In genomic region chr4:6205584-6205965, GRCh38 we compare ENCODE assay signal across 20 cellular contexts. TPM values are rescaled to one million over a fixed set of nuclear protein-coding genes. Genes with fewer than 3 reads are reported as not detected.
DNase-seq lines count a peak whose midpoint lies in the region; ATAC-seq and TF ChIP-seq lines count a peak whose summit lies in the region.
"Had no signal": no experiment of that assay in that cellular context is flagged by ENCODE, and none has a peak within 500 bp of the region (broad histone marks: within the 10 kb centered on the region; RNA-seq: fewer than 3 reads in every experiment).

No MANE protein-coding gene starts in this region.

- H3K9me3 ChIP-seq in T-helper 17 cell (ENCODE audit: control insufficient read depth, low read length, poor library complexity, severe bottlenecking) (no peaks in the 10 kb centered on the region), stomach (peaks cover 0 to 9% (median 8%) of the 10 kb centered on the region in 4 donors)
- H3K9me3 ChIP-seq: BE2C had no signal

- H3K9me3 Mint-ChIP-seq in activated naive CD4-positive, alpha-beta T cell treated with anti-CD3 and anti-CD28 coated beads, Interleukin-2, amount 10 ng/mL, durations not matched to agents 7 days and 5 days = peaks cover 8% of the 10 kb centered on the region

- intact Hi-C loops in sciatic nerve (cut with DNase I) = no loop called here
- intact Hi-C loops in stomach (cut with DNase I; ENCODE audit: low total_unique reads) = no loop called here

- H3K36me3 Mint-ChIP-seq in T-helper 17 cell (ENCODE audit: low read depth) = peaks cover 4% of the 10 kb centered on the region
- H3K36me3 Mint-ChIP-seq in activated naive CD4-positive, alpha-beta T cell treated with anti-CD3 and anti-CD28 coated beads, Interleukin-2, amount 10 ng/mL, durations not matched to agents 7 days and 5 days = peaks cover 2% of the 10 kb centered on the region

- H3K27me3 Mint-ChIP-seq in T-helper 17 cell = no peaks in the 10 kb centered on the region
- H3K27me3 Mint-ChIP-seq in activated naive CD4-positive, alpha-beta T cell treated with anti-CD3 and anti-CD28 coated beads, Interleukin-2, amount 10 ng/mL, durations not matched to agents 7 days and 5 days = peaks cover 66% of the 10 kb centered on the region

- H3K4me1 ChIP-seq in stomach = peaks cover 2 to 7% (median 5%) of the 10 kb centered on the region in 4 donors

- H3K4me1 Mint-ChIP-seq in T-helper 17 cell = peaks cover 7% of the 10 kb centered on the region
- H3K4me1 Mint-ChIP-seq in activated naive CD4-positive, alpha-beta T cell treated with anti-CD3 and anti-CD28 coated beads, Interleukin-2, amount 10 ng/mL, durations not matched to agents 7 days and 5 days = peaks cover 9% of the 10 kb centered on the region

- no peak overlapping the region for H3K27ac ChIP-seq in stomach

- ATAC-seq in T-helper 17 cell = no peak
- ATAC-seq in sciatic nerve = no peak
- no peak for ATAC-seq in HG03354 (IDR thresholded peaks at IDR 0.05; ENCODE audit: poor library complexity, severe bottlenecking, unreplicated experiment)
- ATAC-seq: HCT116 had no signal

- DNase-seq in T-helper 17 cell (no peak), islet precursor cell (peak; percentile 27), sciatic nerve (ENCODE audit: low spot score) (peak; percentile 8), stomach (peak; percentile 4), NCI-H1092 treated with DMSO at 0.1 percent for 48 hours (lab: John Stamatoyannopoulos, UW) (no peak), hippocampal formation (lab: John Stamatoyannopoulos, UW) (no peak)
- no peak for DNase-seq in activated naive CD4-positive, alpha-beta T cell treated with anti-CD3 and anti-CD28 coated beads, Interleukin-2, amount 10 ng/mL, durations not matched to agents 7 days and 5 days
- DNase-seq: ACHN; BE2C; C1 segment of cervical spinal cord; CD4-positive, alpha-beta T cell; DMS153; DMS79; GDM1; GOT3; H7; HFFc6; IMR-90 had no signal

- TF ChIP-seq POLR2A in stomach (IDR thresholded peaks at IDR 0.05) = no peak

- CTCF ChIA-PET in activated naive CD4-positive, alpha-beta T cell treated with anti-CD3 and anti-CD28 coated beads, Interleukin-2, amount 10 ng/mL, durations not matched to agents 7 days and 5 days (lab: Charles Lee) = no interaction called here

- TF ChIP-seq EP300 in stomach (IDR thresholded peaks at IDR 0.05) = no peak

- H3K4me3 ChIP-seq in stomach = no peak overlapping the region

- peak overlapping the region; percentile 14 for H3K27ac Mint-ChIP-seq in T-helper 17 cell
- H3K27ac Mint-ChIP-seq in activated naive CD4-positive, alpha-beta T cell treated with anti-CD3 and anti-CD28 coated beads, Interleukin-2, amount 10 ng/mL, durations not matched to agents 7 days and 5 days = no peak overlapping the region
- H3K27ac Mint-ChIP-seq: CD4-positive, alpha-beta T cell; HFFc6 had no signal

- no peak for TF ChIP-seq CTCF in stomach (IDR thresholded peaks at IDR 0.05)

- no peak overlapping the region for H3K4me3 Mint-ChIP-seq in T-helper 17 cell
- no peak overlapping the region for H3K4me3 Mint-ChIP-seq in activated naive CD4-positive, alpha-beta T cell treated with anti-CD3 and anti-CD28 coated beads, Interleukin-2, amount 10 ng/mL, durations not matched to agents 7 days and 5 days
- H3K4me3 Mint-ChIP-seq: CD4-positive, alpha-beta T cell; HFFc6 had no signal

- peaks cover 0 to 34% (median 7%) of the 10 kb centered on the region in 3 donors for H3K27me3 ChIP-seq in stomach
- H3K27me3 ChIP-seq: BE2C had no signal

- 74 to 88% (median 82%) methylated on average over 4 of the region's 4 CpGs for WGBS in stomach, 5 donors

- H3K36me3 ChIP-seq in stomach = no peaks in the 10 kb centered on the region
- H3K36me3 ChIP-seq: BE2C had no signal

RNA-seq across cellular contexts. Expression of gene JAKMIP1, which starts 5.2 kb away (rescaled TPM):
- 10 to 100 TPM in 1 of 2 donors, 1 to 10 TPM in 1; 8.5 to 16.8 TPM for total RNA-seq in T-helper 17 cell
- 0.76 TPM for total RNA-seq in sciatic nerve
- total RNA-seq in stomach = 10 to 100 TPM in 1 of 5 donors, under 1 TPM in 2, not detected in 2; 0.18 to 10.3 (median 0.87) TPM
- polyA plus RNA-seq in stomach = under 1 TPM; 0.40 to 0.62 (median 0.46) TPM
- total RNA-seq: HFFc6, IMR-90 had no signal
- polyA plus RNA-seq: IMR-90 had no signal

Comparison
In these comparisons a context has a peak if more than half of its experiments do, and no peak if none do; other contexts are left out.
1. DNase-seq: peak in islet precursor cell (single experiment), sciatic nerve (single experiment) and stomach (single experiment); none in T-helper 17 cell (0 of 3), NCI-H1092 treated with DMSO at 0.1 percent for 48 hours (single experiment), hippocampal formation (0 of 2) and activated naive CD4-positive, alpha-beta T cell treated with anti-CD3 and anti-CD28 coated beads, Interleukin-2, amount 10 ng/mL, durations not matched to agents 7 days and 5 days (single experiment).